Comparison of ENCODE assay signal across 8 cellular contexts in the genomic region with DNA sequence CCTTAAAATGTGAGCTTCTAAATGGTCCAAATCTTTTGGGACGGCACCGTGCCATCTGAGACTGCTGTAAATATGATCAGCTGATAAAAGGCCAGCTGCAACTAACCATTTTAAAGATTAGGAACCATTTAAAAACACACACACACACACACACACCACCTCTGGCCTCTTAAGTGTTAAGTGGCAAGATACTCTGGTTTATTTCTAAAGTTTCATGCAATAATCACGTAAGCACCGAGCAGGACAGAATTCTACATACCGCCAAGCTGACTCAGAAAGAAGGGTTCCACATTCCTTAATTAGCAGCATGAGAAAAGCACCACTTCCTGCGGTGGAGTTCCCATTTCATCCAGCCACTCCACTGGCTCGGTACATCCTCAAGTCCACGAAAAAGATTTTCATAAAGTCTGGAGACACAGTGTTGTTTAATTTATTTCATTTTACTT. TPM values are rescaled to one million over a fixed set of nuclear protein-coding genes. Genes with fewer than 3 reads are reported as not detected.
DNase-seq lines count a peak whose midpoint lies in the region; ATAC-seq and TF ChIP-seq lines count a peak whose summit lies in the region.

No MANE protein-coding gene starts in this region.

- no peaks in the 10 kb centered on the region for H4K20me1 ChIP-seq in PC-3 (ENCODE audit: low read length)

- no peaks in the 10 kb centered on the region for H3K9me3 Mint-ChIP-seq in CD4-positive, alpha-beta T cell
- no peaks in the 10 kb centered on the region for H3K9me3 Mint-ChIP-seq in osteocyte (ENCODE audit: unreplicated experiment)

- peaks cover 40% of the 10 kb centered on the region for H3K4me1 Mint-ChIP-seq in CD4-positive, alpha-beta T cell (ENCODE audit: low read depth)
- peaks cover 35% of the 10 kb centered on the region for H3K4me1 Mint-ChIP-seq in osteocyte (ENCODE audit: unreplicated experiment)

- H3K36me3 ChIP-seq in PC-3 (ENCODE audit: low read depth, low read length) (no peaks in the 10 kb centered on the region), esophagus muscularis mucosa (no peaks in the 10 kb centered on the region)

- TF ChIP-seq POLR2A in esophagus muscularis mucosa (IDR thresholded peaks at IDR 0.05; ENCODE audit: low read depth): no peak

- TF ChIP-seq CTCF in CD4-positive, alpha-beta T cell (IDR thresholded peaks at IDR 0.05): no peak
- TF ChIP-seq CTCF in PC-3 (conservative IDR thresholded peaks at IDR 0.05; ENCODE audit: low read depth, low read length) (no peak), epithelial cell of proximal tubule (conservative IDR thresholded peaks at IDR 0.05; ENCODE audit: low read depth, low read length) (no peak), osteocyte (IDR thresholded peaks at IDR 0.05) (no peak), esophagus muscularis mucosa (IDR thresholded peaks at IDR 0.05) (no peak)

- peak overlapping the region; percentile 71 for H2AFZ ChIP-seq in PC-3 (ENCODE audit: low read length)

- no peak for DNase-seq in CD4-positive, alpha-beta T cell
- DNase-seq in PC-3 (peak; percentile 90), epithelial cell of proximal tubule (ENCODE audit: low read depth) (peak; percentile 95), osteocyte (ENCODE audit: extremely low spot score, unreplicated experiment) (peak; percentile 71), esophagus muscularis mucosa (ENCODE audit: extremely low spot score) (no peak)
- no peak for DNase-seq in stimulated activated CD4-positive, alpha-beta T cell treated with anti-CD3 and anti-CD28 coated beads, Interleukin-2, amount 100 ng/mL, for 48 hours

- peak overlapping the region; percentile 78 for H3K4me2 ChIP-seq in PC-3 (ENCODE audit: low read length)

- no peak for TF ChIP-seq EP300 in esophagus muscularis mucosa (IDR thresholded peaks at IDR 0.05)

- no peaks in the 10 kb centered on the region for H3K9me2 ChIP-seq in PC-3 (replicated peaks; ENCODE audit: low read length)

- H3K4me3 Mint-ChIP-seq in CD4-positive, alpha-beta T cell: no peak overlapping the region
- peak overlapping the region; percentile 36 for H3K4me3 Mint-ChIP-seq in osteocyte (ENCODE audit: unreplicated experiment)

- H3K27ac ChIP-seq in CD4-positive, alpha-beta T cell (ENCODE audit: low read depth, low read length): no peak overlapping the region
- peak overlapping the region; percentile 45 for H3K27ac ChIP-seq in PC-3 (ENCODE audit: low read length)
- H3K27ac ChIP-seq in esophagus muscularis mucosa (replicated peaks in 1 of 4): no peak overlapping the region

- BruUV-seq in PC-3 (replicated peaks; lab: Mats Ljungman, UMichigan): no TSS peak

- H3K4me3 ChIP-seq in PC-3 (ENCODE audit: low read length) (peak overlapping the region; percentile 35), epithelial cell of proximal tubule (ENCODE audit: low read depth, low read length) (no peak overlapping the region), esophagus muscularis mucosa (no peak overlapping the region)

- no peaks in the 10 kb centered on the region for H3K79me2 ChIP-seq in PC-3 (ENCODE audit: low read length)

- peak overlapping the region; percentile 77 for H3K27ac Mint-ChIP-seq in CD4-positive, alpha-beta T cell
- peak overlapping the region; percentile 85 for H3K27ac Mint-ChIP-seq in osteocyte (ENCODE audit: unreplicated experiment)

- 38% methylated on average over 8 of the region's 8 CpGs for WGBS in esophagus muscularis mucosa

- POLR2A ChIA-PET in CD4-positive, alpha-beta T cell (lab: Charles Lee): interaction anchor here (0.7 to 2.7 kb wide), 6 partner anchors 12 to 296 kb away, joined by 3 to 111 read pairs (median 3); partner anchors contain the start of gene ZNF217
- POLR2A ChIA-PET in PC-3 (lab: Charles Lee; ENCODE audit: unreplicated experiment): interaction anchor here (0.6 to 1.0 kb wide), 2 partner anchors 35 to 127 kb away, joined by 3 to 6 read pairs; no protein-coding TSS in a partner anchor

- intact Hi-C loops in CD4-positive, alpha-beta T cell (cut with DNase I, micrococcal nuclease): no loop called here
- intact Hi-C loops in PC-3 (cut with micrococcal nuclease) (no loop called here), esophagus muscularis mucosa (cut with DNase I) (no loop called here)

- H3K36me3 Mint-ChIP-seq in CD4-positive, alpha-beta T cell (ENCODE audit: low read depth): peaks cover 10% of the 10 kb centered on the region
- H3K36me3 Mint-ChIP-seq in osteocyte (ENCODE audit: unreplicated experiment): no peaks in the 10 kb centered on the region

- CTCF ChIA-PET in CD4-positive, alpha-beta T cell (lab: Charles Lee): interaction anchor here (2.6 to 3.1 kb wide), 2 partner anchors 12 to 31 kb away, joined by 10 to 13 read pairs; no protein-coding TSS in a partner anchor
- CTCF ChIA-PET in PC-3 (lab: Charles Lee): no interaction called here

- ATAC-seq in CD4-positive, alpha-beta T cell (ENCODE audit: poor library complexity): no peak
- ATAC-seq in GM21786 (IDR thresholded peaks at IDR 0.05; ENCODE audit: unreplicated experiment) (peak; percentile 63), PC-3 (peak; percentile 43), HG03135 (IDR thresholded peaks at IDR 0.05; ENCODE audit: unreplicated experiment) (no peak)

- no peaks in the 10 kb centered on the region for H3F3A ChIP-seq in PC-3 (ENCODE audit: low read length, unreplicated experiment)

- H3K27me3 ChIP-seq in CD4-positive, alpha-beta T cell (ENCODE audit: control insufficient read depth, insufficient read depth, low read length): no peaks in the 10 kb centered on the region
- H3K27me3 ChIP-seq in PC-3 (ENCODE audit: low read length) (no peaks in the 10 kb centered on the region), esophagus muscularis mucosa (no peaks in the 10 kb centered on the region)

- no peaks in the 10 kb centered on the region for H3K9me3 ChIP-seq in CD4-positive, alpha-beta T cell (ENCODE audit: control insufficient read depth, low read length)
- H3K9me3 ChIP-seq in PC-3 (ENCODE audit: low read length): no peaks in the 10 kb centered on the region
- H3K9me3 ChIP-seq in esophagus muscularis mucosa: no peaks in the 10 kb centered on the region

- H3K27me3 Mint-ChIP-seq in CD4-positive, alpha-beta T cell: no peaks in the 10 kb centered on the region
- H3K27me3 Mint-ChIP-seq in osteocyte (ENCODE audit: unreplicated experiment): no peaks in the 10 kb centered on the region

- peak overlapping the region; percentile 32 for H3K9ac ChIP-seq in PC-3 (ENCODE audit: low read length)

- H3K4me1 ChIP-seq in PC-3 (ENCODE audit: insufficient read depth, low read length) (peaks cover 47% of the 10 kb centered on the region), esophagus muscularis mucosa (peaks cover 2 to 10% (median 4%) of the 10 kb centered on the region in 4 donors)

RNA-seq across cellular contexts. Expression of gene ZNF217, which starts 17.8 kb away (rescaled TPM):
- total RNA-seq in CD4-positive, alpha-beta T cell: 10 to 100 TPM; 83.5 to 87.4 TPM
- total RNA-seq in PC-3 (2014; rRNA removed) (45.6 and 55.5 TPM in 2 replicates), epithelial cell of proximal tubule (17.4 and 22.1 TPM in 2 replicates), osteocyte (44.3 and 47.2 TPM in 2 replicates), esophagus muscularis mucosa (10 to 100 TPM; 15.4 to 27.3 (median 18.6) TPM)

Comparison
In these comparisons a context has a peak if more than half of its experiments do, and no peak if none do; other contexts are left out.
1. ATAC-seq: peak in GM21786 (single experiment) and PC-3 (single experiment); none in CD4-positive, alpha-beta T cell (single experiment) and HG03135 (single experiment).
2. DNase-seq: peak in PC-3 (single experiment), epithelial cell of proximal tubule (single experiment) and osteocyte (single experiment); none in CD4-positive, alpha-beta T cell (0 of 10), esophagus muscularis mucosa (single experiment) and stimulated activated CD4-positive, alpha-beta T cell treated with anti-CD3 and anti-CD28 coated beads, Interleukin-2, amount 100 ng/mL, for 48 hours (0 of 2).